11 cellular contexts compared by ENCODE assay signal in genomic region chr9:18990494-18990893, GRCh38. TPM values are rescaled to one million over a fixed set of nuclear protein-coding genes. Genes with fewer than 3 reads are reported as not detected.
"Had no signal": no experiment of that assay in that cellular context is flagged by ENCODE, and none has a peak within 500 bp of the region (broad histone marks: within the 10 kb centered on the region; RNA-seq: fewer than 3 reads in every experiment).

No MANE protein-coding gene starts in this region.

- FAIRE-seq: HepG2, HTR-8/SVneo, K562 had no signal

- H3K4me2 ChIP-seq: KMS-11 had no signal

- ATAC-seq: HepG2, K562 had no signal

- H3K9ac ChIP-seq: KMS-11 had no signal

- H3K27ac ChIP-seq: HL-60, KMS-11 had no signal

- DNase-seq: IMR-90, KBM-7, KG1 had no signal

- H3K4me3 ChIP-seq: K562 had no signal

RNA-seq across cellular contexts. Expression of gene SAXO1, which starts 42.5 kb away (rescaled TPM):
- total RNA-seq: HepG2, HT-29, HT1080, IMR-90, K562 had no signal
- polyA plus RNA-seq: HepG2, IgD-negative memory B cell, IMR-90 had no signal
